ENCODE assay signal across 9 cellular contexts in genomic region chr9:120894404-120895226, GRCh38. TPM values are rescaled to one million over a fixed set of nuclear protein-coding genes. Genes with fewer than 3 reads are reported as not detected.
DNase-seq lines count a peak whose midpoint lies in the region; ATAC-seq, FAIRE-seq and TF ChIP-seq lines count a peak whose summit lies in the region.
"Had no signal": no experiment of that assay in that cellular context is flagged by ENCODE, and none has a peak within 500 bp of the region (broad histone marks: within the 10 kb centered on the region; RNA-seq: fewer than 3 reads in every experiment).

No MANE protein-coding gene starts in this region.

- H3K4me1 ChIP-seq in astrocyte (ENCODE audit: insufficient read depth, low read length) (peaks cover 12% of the 10 kb centered on the region), SK-N-SH (ENCODE audit: control insufficient read depth in 1 of 2, insufficient read depth in 2 of 2, low read depth in 1 of 2, low read length in 1 of 2) (no peaks in the 10 kb centered on the region; a peak in 1 of 4 replicates)
- H3K4me1 ChIP-seq: A549 had no signal

- H3K4me1 Mint-ChIP-seq in T-helper 2 cell treated with Interferon-gamma antibody and Interleukin-4, amounts not matched to agents 5 μg/mL and 100 μg/mL, for 36 hours (ENCODE audit: low read depth) = peaks cover 71% of the 10 kb centered on the region
- peaks cover 18% of the 10 kb centered on the region for H3K4me1 Mint-ChIP-seq in astrocyte (ENCODE audit: low read depth, unreplicated experiment)

- peak overlapping the region; percentile 99 for H3K27ac Mint-ChIP-seq in T-helper 2 cell treated with Interferon-gamma antibody and Interleukin-4, amounts not matched to agents 5 μg/mL and 100 μg/mL, for 36 hours
- H3K27ac Mint-ChIP-seq in astrocyte (ENCODE audit: unreplicated experiment) = no peak overlapping the region

- peaks cover 3% of the 10 kb centered on the region for H4K20me1 ChIP-seq in astrocyte (ENCODE audit: insufficient read depth, low read length)
- no peaks in the 10 kb centered on the region for H4K20me1 ChIP-seq in SK-N-SH (ENCODE audit: insufficient read depth)

- TF ChIP-seq EP300 in SK-N-SH (IDR thresholded peaks at IDR 0.05; ENCODE audit: borderline replicate concordance in 1 of 2, low read depth in 1 of 2, low read length in 1 of 2) = no peak

- H3K9ac ChIP-seq in astrocyte (ENCODE audit: low read length) (peak overlapping the region; percentile 28), SK-N-SH (no peak overlapping the region)

- ATAC-seq in HG02588 (IDR thresholded peaks at IDR 0.05; ENCODE audit: unreplicated experiment) = no peak
- ATAC-seq in HG03565 (IDR thresholded peaks at IDR 0.05; ENCODE audit: unreplicated experiment) = no peak
- ATAC-seq: A549 had no signal

- peak overlapping the region; percentile 76 for H2AFZ ChIP-seq in astrocyte (ENCODE audit: low read depth, low read length)
- no peak overlapping the region for H2AFZ ChIP-seq in SK-N-SH (ENCODE audit: low read depth)

- H3K27me3 Mint-ChIP-seq in T-helper 2 cell treated with Interferon-gamma antibody and Interleukin-4, amounts not matched to agents 5 μg/mL and 100 μg/mL, for 36 hours (ENCODE audit: low read depth) = no peaks in the 10 kb centered on the region
- peaks cover 17% of the 10 kb centered on the region for H3K27me3 Mint-ChIP-seq in astrocyte (ENCODE audit: low read depth, unreplicated experiment)

- CTCF ChIA-PET in SK-N-SH (lab: Yijun Ruan, JAX) = no interaction called here

- H3K36me3 Mint-ChIP-seq in T-helper 2 cell treated with Interferon-gamma antibody and Interleukin-4, amounts not matched to agents 5 μg/mL and 100 μg/mL, for 36 hours (ENCODE audit: low read depth) = peaks cover 25% of the 10 kb centered on the region
- H3K36me3 Mint-ChIP-seq in astrocyte (ENCODE audit: low read depth, unreplicated experiment) = peaks cover 4% of the 10 kb centered on the region

- no peak overlapping the region for H3K4me3 ChIP-seq in astrocyte (ENCODE audit: insufficient read depth, low read depth, low read length)
- H3K4me3 ChIP-seq in iPS-18c (ENCODE audit: insufficient read depth, low read depth, low read length) = peak overlapping the region; percentile 31; the same call in 1 of the 2 replicates
- H3K4me3 ChIP-seq in SK-N-SH (ENCODE audit: low read depth in 2 of 2, low read length in 1 of 2) = no peak overlapping the region
- H3K4me3 ChIP-seq: A549 had no signal

- H3K36me3 ChIP-seq in astrocyte (ENCODE audit: insufficient read depth, low read length) (no peaks in the 10 kb centered on the region), SK-N-SH (replicated peaks in 1 of 2; ENCODE audit: control insufficient read depth in 1 of 2, insufficient read depth in 2 of 2, low read length in 1 of 2) (no peaks in the 10 kb centered on the region)

- H3K27me3 ChIP-seq in astrocyte (ENCODE audit: insufficient read depth, low read length) (peaks cover 3% of the 10 kb centered on the region), SK-N-SH (ENCODE audit: insufficient read depth) (no peaks in the 10 kb centered on the region)

- no peak for DNase-seq in T-helper 2 cell treated with Interferon-gamma antibody and Interleukin-4, amounts not matched to agents 5 μg/mL and 100 μg/mL, for 36 hours (ENCODE audit: low spot score)
- no peak for DNase-seq in T-helper 2 cell
- peak; percentile 14 for DNase-seq in astrocyte (ENCODE audit: low read depth)
- DNase-seq in substantia nigra (lab: John Stamatoyannopoulos, UW) = peak in 6 of 49 donors; percentile 15 to 73 (median 22)
- DNase-seq in SK-N-SH = no peak

- no peaks in the 10 kb centered on the region for H3K9me3 Mint-ChIP-seq in T-helper 2 cell treated with Interferon-gamma antibody and Interleukin-4, amounts not matched to agents 5 μg/mL and 100 μg/mL, for 36 hours
- peaks cover 3% of the 10 kb centered on the region for H3K9me3 Mint-ChIP-seq in astrocyte (ENCODE audit: unreplicated experiment)

- POLR2A ChIA-PET in SK-N-SH (lab: Yijun Ruan, JAX) = no interaction called here

- TF ChIP-seq RAD21 in SK-N-SH (IDR thresholded peaks at IDR 0.05; ENCODE audit: low read length) = no peak

- no peak overlapping the region for H3K4me3 Mint-ChIP-seq in T-helper 2 cell treated with Interferon-gamma antibody and Interleukin-4, amounts not matched to agents 5 μg/mL and 100 μg/mL, for 36 hours
- no peak overlapping the region for H3K4me3 Mint-ChIP-seq in astrocyte (ENCODE audit: unreplicated experiment)

- TF ChIP-seq CTCF in astrocyte (IDR thresholded peaks at IDR 0.05; ENCODE audit: insufficient read depth, low read depth, low read length) (no peak), SK-N-SH (IDR thresholded peaks at IDR 0.05) (no peak)

- WGBS in SK-N-SH (ENCODE audit: low lambda C conversion rate) = 95% methylated on average over 43 of the region's 63 CpGs

- H3F3A ChIP-seq in SK-N-SH (replicated peaks; ENCODE audit: insufficient read depth) = peaks cover 11% of the 10 kb centered on the region

- H3K79me2 ChIP-seq in astrocyte (ENCODE audit: insufficient read depth, low read length) (no peaks in the 10 kb centered on the region), SK-N-SH (ENCODE audit: insufficient read depth) (no peaks in the 10 kb centered on the region)

- no peak for FAIRE-seq in astrocyte (lab: Jason Lieb, UNC)
- FAIRE-seq: A549 had no signal

- H3K4me2 ChIP-seq in astrocyte (ENCODE audit: low read length) (peak overlapping the region; percentile 79), SK-N-SH (no peak overlapping the region)
- H3K4me2 ChIP-seq: A549 had no signal

- H3K9me2 ChIP-seq in SK-N-SH = no peaks in the 10 kb centered on the region

- H3K27ac ChIP-seq in astrocyte (ENCODE audit: low read depth, low read length) (no peak overlapping the region), substantia nigra (ENCODE audit: low read depth, low read length, poor library complexity, severe bottlenecking) (peak overlapping the region; percentile 69), SK-N-SH (ENCODE audit: low read depth in 2 of 2, low read length in 1 of 2) (no peak overlapping the region)
- H3K27ac ChIP-seq: A549 had no signal

- H3K9me3 ChIP-seq in astrocyte (ENCODE audit: insufficient read depth, low read depth, low read length) (no peaks in the 10 kb centered on the region), iPS-18c (ENCODE audit: control insufficient read depth, insufficient read depth, low read length) (no peaks in the 10 kb centered on the region), SK-N-SH (no peaks in the 10 kb centered on the region)
- H3K9me3 ChIP-seq: A549 had no signal

TF ChIP-seq in SK-N-SH, 30 proteins besides CTCF, POLR2A, EP300 and RAD21 (continues in another document):
- no peak for TF ChIP-seq PBX3 (IDR thresholded peaks at IDR 0.05)
- TF ChIP-seq MAX (IDR thresholded peaks at IDR 0.05; ENCODE audit: low read depth) = no peak
- no peak for TF ChIP-seq MEF2A (IDR thresholded peaks at IDR 0.05; ENCODE audit: borderline replicate concordance, low read depth)
- TF ChIP-seq CHD2 (IDR thresholded peaks at IDR 0.05; ENCODE audit: low read length, partially characterized antibody) = no peak
- TF ChIP-seq EZH2phosphoT487 (IDR thresholded peaks at IDR 0.05; ENCODE audit: borderline replicate concordance, low read depth) = no peak
- no peak for TF ChIP-seq SIN3A (IDR thresholded peaks at IDR 0.05; ENCODE audit: borderline replicate concordance, low read depth, low read length)
- TF ChIP-seq ELF1 (IDR thresholded peaks at IDR 0.05) = no peak
- no peak for TF ChIP-seq MXI1 (IDR thresholded peaks at IDR 0.05; ENCODE audit: low read depth, low read length)
- no peak for TF ChIP-seq FOXJ3 (CRISPR knock-in tag; IDR thresholded peaks at IDR 0.05)
- TF ChIP-seq ZBTB33 (IDR thresholded peaks at IDR 0.05; ENCODE audit: borderline replicate concordance, low read depth) = no peak
- TF ChIP-seq FOXM1 (IDR thresholded peaks at IDR 0.05; ENCODE audit: low read depth) = no peak
- no peak for TF ChIP-seq POLR2AphosphoS5 (IDR thresholded peaks at IDR 0.05; ENCODE audit: low read depth, low read length)
- no peak for TF ChIP-seq GABPA (IDR thresholded peaks at IDR 0.05; ENCODE audit: low read depth)

RNA-seq across cellular contexts. Expression of gene PHF19, which starts 17.6 kb away (rescaled TPM):
- 18.0 and 19.5 TPM in 2 replicates for total RNA-seq in astrocyte
- polyA plus RNA-seq in SK-N-SH (2012; rRNA removed) = 24.5 and 33.4 TPM in 2 replicates
- 18.0 and 25.0 TPM in 2 replicates for polyA plus RNA-seq in SK-N-SH (2012; cell fraction: cytosol; rRNA removed)
- 38.5 and 64.8 TPM in 2 replicates for polyA plus RNA-seq in SK-N-SH (2012; cell fraction: nucleus; rRNA removed)

RNA-seq across cellular contexts. Expression of gene TRAF1, which starts 32.0 kb away (rescaled TPM):
- 4.2 and 4.7 TPM in 2 replicates for total RNA-seq in astrocyte
- polyA plus RNA-seq in SK-N-SH (2012; rRNA removed) = 1.2 and 1.5 TPM in 2 replicates
- polyA plus RNA-seq in SK-N-SH (2012; cell fraction: cytosol; rRNA removed) = 0.54 and 0.84 TPM in 2 replicates
- polyA plus RNA-seq in SK-N-SH (2012; cell fraction: nucleus; rRNA removed) = 3.0 and 3.6 TPM in 2 replicates

RNA-seq across cellular contexts. Expression of gene PSMD5, which starts 51.9 kb away (rescaled TPM):
- 66.2 and 78.1 TPM in 2 replicates for total RNA-seq in astrocyte
- 13.7 and 18.2 TPM in 2 replicates for polyA plus RNA-seq in SK-N-SH (2012; rRNA removed)
- polyA plus RNA-seq in SK-N-SH (2012; cell fraction: cytosol; rRNA removed) = 20.7 and 22.6 TPM in 2 replicates
- 6.3 and 14.1 TPM in 2 replicates for polyA plus RNA-seq in SK-N-SH (2012; cell fraction: nucleus; rRNA removed)
